ENCODE assay signal across 1 cellular context in the genomic region with DNA sequence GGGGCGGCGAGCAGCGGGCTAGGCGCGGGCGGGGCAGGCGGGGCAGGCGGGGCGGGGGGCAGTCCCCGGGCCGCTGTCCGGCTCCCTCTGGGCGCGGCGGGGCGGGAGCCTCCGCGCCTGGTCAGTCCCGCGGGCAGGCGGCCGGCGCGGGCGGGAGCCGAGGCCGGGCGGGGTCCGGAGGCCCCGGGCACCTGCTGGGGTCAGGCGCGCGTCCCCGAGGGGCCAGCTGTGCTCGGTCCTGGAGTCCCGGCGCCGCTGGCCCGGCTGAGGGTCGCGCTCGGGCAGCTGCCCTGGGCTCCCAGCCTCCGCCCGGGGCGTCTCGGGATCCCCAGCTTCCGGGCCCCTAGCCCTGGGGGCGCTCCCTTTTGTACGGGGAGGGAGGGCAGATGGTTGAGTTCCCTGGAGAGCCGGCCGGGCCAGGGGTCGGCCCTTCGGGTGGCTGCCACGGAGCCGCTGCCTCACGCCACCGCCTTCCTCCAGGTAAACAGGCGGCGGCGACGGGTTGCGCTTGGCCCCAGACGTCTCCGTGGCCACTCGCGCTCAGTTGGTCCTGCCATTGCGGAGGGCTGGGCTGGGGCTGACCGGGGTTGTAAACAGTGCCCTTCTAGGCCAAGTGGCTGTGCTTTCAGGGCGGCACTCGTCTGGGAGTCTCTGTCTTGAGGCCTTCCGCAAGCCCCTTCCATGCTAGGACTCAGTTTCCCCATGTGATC.
TF ChIP-seq lines count a peak whose summit lies in the region.

No MANE protein-coding gene starts in this region.

TF ChIP-seq in GM12878, 131 proteins besides CTCF, POLR2A, EP300 and RAD21:
- TF ChIP-seq GATAD2B (conservative IDR thresholded peaks at IDR 0.05; ENCODE audit: low read depth), result peak; percentile 64; the same call in 1 of the 2 replicates
- TF ChIP-seq DPF2 (IDR thresholded peaks at IDR 0.05), result peak; percentile 15; the same call in 1 of the 2 replicates
- peak; percentile 62 for TF ChIP-seq NKRF (conservative IDR thresholded peaks at IDR 0.05)
- no peak for TF ChIP-seq NFYA (IDR thresholded peaks at IDR 0.05; ENCODE audit: borderline replicate concordance, low read depth, low read length)
- TF ChIP-seq HDGF (IDR thresholded peaks at IDR 0.05), result 0 out of 2 replicates have a peak, but pooled peaks have one; percentile 20
- TF ChIP-seq, protein P1, sequence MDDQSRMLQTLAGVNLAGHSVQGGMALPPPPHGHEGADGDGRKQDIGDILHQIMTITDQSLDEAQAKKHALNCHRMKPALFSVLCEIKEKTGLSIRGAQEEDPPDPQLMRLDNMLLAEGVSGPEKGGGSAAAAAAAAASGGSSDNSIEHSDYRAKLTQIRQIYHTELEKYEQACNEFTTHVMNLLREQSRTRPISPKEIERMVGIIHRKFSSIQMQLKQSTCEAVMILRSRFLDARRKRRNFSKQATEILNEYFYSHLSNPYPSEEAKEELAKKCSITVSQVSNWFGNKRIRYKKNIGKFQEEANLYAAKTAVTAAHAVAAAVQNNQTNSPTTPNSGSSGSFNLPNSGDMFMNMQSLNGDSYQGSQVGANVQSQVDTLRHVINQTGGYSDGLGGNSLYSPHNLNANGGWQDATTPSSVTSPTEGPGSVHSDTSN (IDR thresholded peaks at IDR 0.05; ENCODE audit: insufficient replicate concordance, low read depth, low read length), result no peak
- TF ChIP-seq NR2F1 (conservative IDR thresholded peaks at IDR 0.05), result peak; percentile 49; the same call in 1 of the 2 replicates
- TF ChIP-seq SIN3A (IDR thresholded peaks at IDR 0.05; ENCODE audit: low read depth, low read length), result no peak
- TF ChIP-seq BHLHE40 (IDR thresholded peaks at IDR 0.05; ENCODE audit: borderline replicate concordance in 1 of 2, low read depth in 2 of 2, low read length in 1 of 2), result peak in 1 of 2 experiments; percentile 15; a peak in 1 of 4 replicates
- TF ChIP-seq BACH1 (IDR thresholded peaks at IDR 0.05; ENCODE audit: borderline replicate concordance), result 0 out of 2 replicates have a peak, but pooled peaks have one; percentile 11
